Comparison of ENCODE assay signal across 8 cellular contexts in the genomic region with DNA sequence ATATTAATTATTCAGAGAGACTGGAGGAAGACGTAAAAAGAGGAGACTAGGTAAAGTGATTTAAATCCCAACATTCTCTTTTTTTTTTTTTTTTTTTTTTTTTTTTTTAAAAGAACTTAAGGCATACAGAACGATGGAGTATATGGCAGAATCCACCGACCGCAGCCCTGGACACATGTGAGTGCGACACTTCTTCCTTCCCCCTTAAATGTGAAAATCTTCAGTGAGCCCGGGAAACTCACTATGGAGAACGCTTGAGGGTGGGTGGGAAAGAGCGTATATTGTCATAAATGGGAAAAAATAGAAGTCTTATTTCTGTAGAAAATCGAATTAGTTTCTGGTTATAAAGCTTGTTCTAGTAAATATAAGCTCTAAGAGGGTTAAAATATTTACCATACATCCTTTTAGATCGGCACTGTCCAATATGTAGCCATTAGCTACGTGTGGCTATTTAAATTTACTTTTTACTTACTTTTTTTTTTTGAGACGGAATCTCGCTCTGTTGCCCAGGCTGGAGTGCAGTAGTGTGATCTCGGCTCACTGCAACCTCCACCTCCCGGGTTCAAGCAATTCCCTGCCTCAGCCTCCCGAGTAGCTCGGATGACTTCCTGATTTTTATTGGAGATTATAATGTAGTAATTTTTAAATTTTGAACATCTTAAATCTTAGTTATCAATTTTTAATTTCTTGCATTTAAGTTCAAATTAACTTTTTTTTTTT. TPM values are rescaled to one million over a fixed set of nuclear protein-coding genes. Genes with fewer than 3 reads are reported as not detected.
DNase-seq lines count a peak whose midpoint lies in the region; ATAC-seq and TF ChIP-seq lines count a peak whose summit lies in the region.

No MANE protein-coding gene starts in this region.

- no peaks in the 10 kb centered on the region for H3K27me3 ChIP-seq in right cardiac atrium (ENCODE audit: control insufficient read depth, insufficient read depth)
- no peaks in the 10 kb centered on the region for H3K27me3 ChIP-seq in sigmoid colon

- peaks cover 31% of the 10 kb centered on the region for H3K4me1 Mint-ChIP-seq in activated naive CD4-positive, alpha-beta T cell treated with anti-CD3 and anti-CD28 coated beads for 36 hours (ENCODE audit: low read depth)
- peaks cover 37% of the 10 kb centered on the region for H3K4me1 Mint-ChIP-seq in activated naive CD8-positive, alpha-beta T cell (ENCODE audit: low read depth)

- no peaks in the 10 kb centered on the region for H3K27me3 Mint-ChIP-seq in activated naive CD4-positive, alpha-beta T cell treated with anti-CD3 and anti-CD28 coated beads for 36 hours (ENCODE audit: low read depth)
- no peaks in the 10 kb centered on the region for H3K27me3 Mint-ChIP-seq in activated naive CD8-positive, alpha-beta T cell

- H3K36me3 ChIP-seq in sigmoid colon, result peaks cover 0 to 12% (median 0%) of the 10 kb centered on the region in 4 donors

- TF ChIP-seq POLR2A in sigmoid colon (IDR thresholded peaks at IDR 0.05), result no peak

- TF ChIP-seq EP300 in sigmoid colon (IDR thresholded peaks at IDR 0.05), result no peak

- H3K9me3 ChIP-seq in right cardiac atrium (ENCODE audit: control insufficient read depth, low read length) (no peaks in the 10 kb centered on the region), sigmoid colon (no peaks in the 10 kb centered on the region)

- intact Hi-C loops in activated naive CD4-positive, alpha-beta T cell treated with anti-CD3 and anti-CD28 coated beads for 36 hours (cut with micrococcal nuclease), result loop anchor here (1.0 to 5.0 kb wide), 9 partner anchors 89 to 823 kb away; a partner anchor contains a TSS
- intact Hi-C loops in right cardiac atrium (cut with DNase I), result no loop called here
- intact Hi-C loops in sigmoid colon (cut with DNase I), result loop anchor here (5.0 kb wide), 1 partner anchor 655 kb away; a partner anchor contains a TSS

- peak overlapping the region; percentile 68 for H3K27ac Mint-ChIP-seq in activated naive CD4-positive, alpha-beta T cell treated with anti-CD3 and anti-CD28 coated beads for 36 hours
- peak overlapping the region; percentile 89 for H3K27ac Mint-ChIP-seq in activated naive CD8-positive, alpha-beta T cell

- TF ChIP-seq CTCF in sigmoid colon (IDR thresholded peaks at IDR 0.05), result no peak

- CTCF ChIA-PET in activated naive CD4-positive, alpha-beta T cell treated with anti-CD3 and anti-CD28 coated beads for 36 hours (lab: Charles Lee), result interaction anchor here (0.6 to 1.3 kb wide), 2 partner anchors 113 to 473 kb away, joined by 4 to 5 read pairs; no protein-coding TSS in a partner anchor

- H3K4me3 ChIP-seq in right cardiac atrium (ENCODE audit: low read length) (peak overlapping the region; percentile 95), sigmoid colon (peak overlapping the region; percentile 83 to 97 (median 94))

- no peak overlapping the region for H3K27ac ChIP-seq in right cardiac atrium (ENCODE audit: low read length)
- H3K27ac ChIP-seq in sigmoid colon, result peak overlapping the region; percentile 90 to 97 (median 92)

- WGBS in right cardiac atrium, result 6% methylated on average over 17 of the region's 17 CpGs
- 3 to 11% methylated on average over 17 of the region's 17 CpGs for WGBS in sigmoid colon, 2 donors

- peaks cover 6% of the 10 kb centered on the region for H3K4me1 ChIP-seq in right cardiac atrium (ENCODE audit: control insufficient read depth, insufficient read depth, low read length)
- H3K4me1 ChIP-seq in sigmoid colon, result peaks cover 0 to 40% (median 19%) of the 10 kb centered on the region in 4 donors

- peak; percentile 42 to 61 for ATAC-seq in right cardiac atrium
- ATAC-seq in activated CD4-positive, CD25-positive, alpha-beta regulatory T cell treated with anti-CD3 and anti-CD28 coated beads, Interleukin-2, amount 50 U/mL, for 24 hours, result no peak

- no peaks in the 10 kb centered on the region for H3K9me3 Mint-ChIP-seq in activated naive CD4-positive, alpha-beta T cell treated with anti-CD3 and anti-CD28 coated beads for 36 hours
- no peaks in the 10 kb centered on the region for H3K9me3 Mint-ChIP-seq in activated naive CD8-positive, alpha-beta T cell (ENCODE audit: low read depth)

- peak overlapping the region; percentile 87 for H3K4me3 Mint-ChIP-seq in activated naive CD4-positive, alpha-beta T cell treated with anti-CD3 and anti-CD28 coated beads for 36 hours
- peak overlapping the region; percentile 96 for H3K4me3 Mint-ChIP-seq in activated naive CD8-positive, alpha-beta T cell

- H3K36me3 Mint-ChIP-seq in activated naive CD4-positive, alpha-beta T cell treated with anti-CD3 and anti-CD28 coated beads for 36 hours (ENCODE audit: low read depth), result peaks cover 9% of the 10 kb centered on the region
- peaks cover 11% of the 10 kb centered on the region for H3K36me3 Mint-ChIP-seq in activated naive CD8-positive, alpha-beta T cell

- DNase-seq in activated naive CD4-positive, alpha-beta T cell treated with anti-CD3 and anti-CD28 coated beads for 36 hours, result peak; percentile 22
- no peak for DNase-seq in activated naive CD4-positive, alpha-beta T cell treated with Interleukin-2 at 50 U/mL for 16 hours
- DNase-seq in NAMALWA (ENCODE audit: low spot score) (peak; percentile 44), right cardiac atrium (peak in 1 of 3 donors; percentile 60), sigmoid colon (no peak), OCI-M2 (lab: John Stamatoyannopoulos, UW; ENCODE audit: unreplicated experiment) (no peak)

RNA-seq across cellular contexts. Expression of a gene that starts 0.9 kb away (rescaled TPM):
- 10 to 100 TPM; 58.1 to 59.4 TPM for total RNA-seq in activated naive CD4-positive, alpha-beta T cell treated with anti-CD3 and anti-CD28 coated beads for 36 hours
- total RNA-seq in right cardiac atrium (10 to 100 TPM; 52.5 to 72.7 (median 55.3) TPM), sigmoid colon (10 to 100 TPM; 42.4 to 58.3 (median 49.7) TPM)
- polyA plus RNA-seq in right cardiac atrium (25.1 TPM), sigmoid colon (10 to 100 TPM; 20.7 to 28.2 (median 21.0) TPM)

Comparison
In these comparisons a context has a peak if more than half of its experiments do, and no peak if none do; other contexts are left out.
1. DNase-seq: peak in activated naive CD4-positive, alpha-beta T cell treated with anti-CD3 and anti-CD28 coated beads for 36 hours (single experiment) and NAMALWA (single experiment); none in activated naive CD4-positive, alpha-beta T cell treated with Interleukin-2 at 50 U/mL for 16 hours (single experiment), sigmoid colon (single experiment) and OCI-M2 (single experiment).
2. ATAC-seq: peak in right cardiac atrium (2 of 2); none in activated CD4-positive, CD25-positive, alpha-beta regulatory T cell treated with anti-CD3 and anti-CD28 coated beads, Interleukin-2, amount 50 U/mL, for 24 hours (0 of 2).
3. intact Hi-C loops: an anchor here in activated naive CD4-positive, alpha-beta T cell treated with anti-CD3 and anti-CD28 coated beads for 36 hours (1.0 to 5.0 kb wide) and sigmoid colon (5.0 kb wide); none called in right cardiac atrium.